In genomic region chr9:100287186-100287585, GRCh38 we compare ENCODE assay signal across 21 cellular contexts.
"Had no signal": no experiment of that assay in that cellular context is flagged by ENCODE, and none has a peak within 500 bp of the region (broad histone marks: within the 10 kb centered on the region; RNA-seq: fewer than 3 reads in every experiment).

No MANE protein-coding gene starts in this region.

- H3K4me3 Mint-ChIP-seq: activated B cell treated with CpG ODN at 0.5 μM for 24 hours; activated CD4-positive, alpha-beta T cell treated with anti-CD3 and anti-CD28 coated beads, Interleukin-2, amount 10 ng/mL, durations not matched to agents 24 days and 14 days; activated CD8-positive, alpha-beta memory T cell treated with anti-CD3 and anti-CD28 coated beads, Interleukin-2, amount 10 ng/mL, durations not matched to agents 7 days and 5 days; activated naive CD8-positive, alpha-beta T cell treated with anti-CD3 and anti-CD28 coated beads for 36 hours; activated T-cell treated with anti-CD3 and anti-CD28 coated beads, Interleukin-2, amount 50 U/mL, for 24 hours; T-helper 1 cell treated with Interleukin-12 subunit alpha and Interleukin-12 subunit beta and Interleukin-4 antibody, amounts not matched to agents 30 μg/mL and 1 μg/mL, for 36 hours had no signal

- DNase-seq: activated B cell treated with CpG ODN at 0.5 μM for 24 hours; activated CD4-positive, alpha-beta T cell treated with anti-CD3 and anti-CD28 coated beads for 1 hour; activated CD4-positive, alpha-beta T cell treated with anti-CD3 and anti-CD28 coated beads, Interleukin-2, amount 10 ng/mL, durations not matched to agents 24 days and 14 days; activated CD4-positive, alpha-beta T cell treated with anti-CD3 and anti-CD28 coated beads, Interleukin-2, amount 50 U/mL, for 48 hours; activated CD8-positive, alpha-beta memory T cell treated with anti-CD3 and anti-CD28 coated beads, Interleukin-2, amount 10 ng/mL, durations not matched to agents 7 days and 5 days; activated effector memory CD4-positive, alpha-beta T cell treated with anti-CD3 and anti-CD28 coated beads, Interleukin-2, amount 50 U/mL, for 16 hours; activated naive CD4-positive, alpha-beta T cell treated with Interleukin-2 at 50 U/mL for 16 hours; activated naive CD8-positive, alpha-beta T cell treated with anti-CD3 and anti-CD28 coated beads for 36 hours; activated T-cell treated with anti-CD3 and anti-CD28 coated beads, Interleukin-2, amount 50 U/mL, for 24 hours; cerebellar nuclear complex; Karpas-422; NCI-H1105; NCI-H1436; NCI-H187; NCI-H2081 treated with DMSO at 0.1 percent for 48 hours; NCI-H446; NCI-H524; RPMI8226 had no signal

- H3K4me3 ChIP-seq: K562, SJSA1 had no signal

- H3K4me1 ChIP-seq: SJSA1 had no signal

- H3K27me3 Mint-ChIP-seq: activated B cell treated with CpG ODN at 0.5 μM for 24 hours; activated CD4-positive, alpha-beta T cell treated with anti-CD3 and anti-CD28 coated beads, Interleukin-2, amount 10 ng/mL, durations not matched to agents 24 days and 14 days; activated CD8-positive, alpha-beta memory T cell treated with anti-CD3 and anti-CD28 coated beads, Interleukin-2, amount 10 ng/mL, durations not matched to agents 7 days and 5 days; activated naive CD8-positive, alpha-beta T cell treated with anti-CD3 and anti-CD28 coated beads for 36 hours; activated T-cell treated with anti-CD3 and anti-CD28 coated beads, Interleukin-2, amount 50 U/mL, for 24 hours had no signal

- H3K9me3 ChIP-seq: SJSA1 had no signal

- H3K4me1 Mint-ChIP-seq: activated B cell treated with CpG ODN at 0.5 μM for 24 hours; activated CD4-positive, alpha-beta T cell treated with anti-CD3 and anti-CD28 coated beads, Interleukin-2, amount 10 ng/mL, durations not matched to agents 24 days and 14 days; activated CD8-positive, alpha-beta memory T cell treated with anti-CD3 and anti-CD28 coated beads, Interleukin-2, amount 10 ng/mL, durations not matched to agents 7 days and 5 days; activated naive CD8-positive, alpha-beta T cell treated with anti-CD3 and anti-CD28 coated beads for 36 hours had no signal

- H3K27ac ChIP-seq: SJSA1 had no signal

- H3K27ac Mint-ChIP-seq: activated B cell treated with CpG ODN at 0.5 μM for 24 hours; activated CD4-positive, alpha-beta T cell treated with anti-CD3 and anti-CD28 coated beads, Interleukin-2, amount 10 ng/mL, durations not matched to agents 24 days and 14 days; activated CD8-positive, alpha-beta memory T cell treated with anti-CD3 and anti-CD28 coated beads, Interleukin-2, amount 10 ng/mL, durations not matched to agents 7 days and 5 days; activated naive CD8-positive, alpha-beta T cell treated with anti-CD3 and anti-CD28 coated beads for 36 hours; activated T-cell treated with anti-CD3 and anti-CD28 coated beads, Interleukin-2, amount 50 U/mL, for 24 hours; T-helper 1 cell treated with Interleukin-12 subunit alpha and Interleukin-12 subunit beta and Interleukin-4 antibody, amounts not matched to agents 30 μg/mL and 1 μg/mL, for 36 hours had no signal

- H3K27me3 ChIP-seq: SJSA1 had no signal
